1 cellular context compared by ENCODE assay signal in genomic region chr1:28074892-28075511, GRCh38.
TF ChIP-seq lines count a peak whose summit lies in the region.

No MANE protein-coding gene starts in this region.

TF ChIP-seq in GM12878, 131 proteins besides CTCF, POLR2A, EP300 and RAD21 (continued from another document):
- 0 out of 2 replicates have a peak, but pooled peaks have one; percentile 42 for TF ChIP-seq PKNOX1 (IDR thresholded peaks at IDR 0.05)
- TF ChIP-seq TCF12 (IDR thresholded peaks at IDR 0.05; ENCODE audit: low read depth, low read length) = no peak
- TF ChIP-seq ETV6 (conservative IDR thresholded peaks at IDR 0.05 in 1 of 2, IDR thresholded peaks at IDR 0.05 in 1 of 2; ENCODE audit: borderline replicate concordance in 1 of 2, low read depth in 1 of 2) = no peak
- TF ChIP-seq ZBED1 (IDR thresholded peaks at IDR 0.05; ENCODE audit: borderline replicate concordance) = no peak
- TF ChIP-seq SPI1 (IDR thresholded peaks at IDR 0.05; ENCODE audit: borderline replicate concordance, insufficient read depth, low read depth, low read length) = 0 out of 2 replicates have a peak, but pooled peaks have one; percentile 4
- no peak for TF ChIP-seq HDAC2 (IDR thresholded peaks at IDR 0.05)
TF ChIP-seq in GM12878: peak in this region for 2.
